Comparison of ENCODE assay signal across 29 cellular contexts in the genomic region with DNA sequence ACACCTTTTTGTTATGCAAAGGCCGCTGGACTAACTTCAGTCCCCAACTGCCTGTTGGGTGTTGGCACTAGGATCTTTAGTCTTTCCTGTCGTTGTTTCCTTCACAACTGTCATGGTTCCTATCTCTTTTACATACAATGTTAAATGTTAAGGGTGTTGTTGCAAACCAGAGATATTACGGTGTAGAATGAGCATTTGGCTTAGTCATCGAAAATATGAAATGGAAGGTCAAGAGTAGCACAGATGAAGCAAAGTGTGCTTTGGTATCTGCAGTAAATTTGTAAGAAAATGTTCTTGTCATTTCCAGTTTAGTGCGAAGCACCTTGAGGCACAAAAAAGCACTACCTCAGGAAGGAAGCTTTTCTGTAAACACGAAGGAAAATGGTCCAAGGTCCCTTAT.
"Had no signal": no experiment of that assay in that cellular context is flagged by ENCODE, and none has a peak within 500 bp of the region (broad histone marks: within the 10 kb centered on the region; RNA-seq: fewer than 3 reads in every experiment).

No MANE protein-coding gene starts in this region.

- H3K4me3 Mint-ChIP-seq: dendritic cell treated with granulocyte-macrophage colony-stimulating factor and Interleukin-4, amounts not matched to agents 40 ng/mL and 50 ng/mL, for 4 days; effector memory CD8-positive, alpha-beta T cell; endodermal cell had no signal

- DNase-seq: colonic mucosa; cortex of kidney; dermis blood vessel endothelial cell; dorsolateral prefrontal cortex; effector CD4-positive, alpha-beta T cell; effector CD8-positive, alpha-beta T cell; effector memory CD4-positive, alpha-beta T cell; effector memory CD8-positive, alpha-beta T cell; endodermal cell; erythroblast; esophagus squamous epithelium; foreskin fibroblast; foreskin keratinocyte; foreskin melanocyte; gastrocnemius medialis; glutamatergic neuron; head of caudate nucleus; heart left ventricle; heart right ventricle had no signal

- H3K27ac ChIP-seq: colonic mucosa, coronary artery, dorsolateral prefrontal cortex, epithelial cell of prostate, esophagus muscularis mucosa, esophagus squamous epithelium, foreskin keratinocyte, gastrocnemius medialis, gastroesophageal sphincter, heart left ventricle, heart right ventricle had no signal

- H3K36me3 ChIP-seq: colonic mucosa, esophagus muscularis mucosa, esophagus squamous epithelium, gastrocnemius medialis, gastroesophageal sphincter, heart left ventricle, heart right ventricle had no signal

- H3K4me3 ChIP-seq: colonic mucosa, coronary artery, dorsolateral prefrontal cortex, esophagus muscularis mucosa, esophagus squamous epithelium, gastrocnemius medialis, gastroesophageal sphincter, heart left ventricle, heart right ventricle had no signal

- ATAC-seq: effector memory CD8-positive, alpha-beta T cell; esophagus mucosa; foreskin keratinocyte; gastrocnemius medialis; gastroesophageal sphincter; heart left ventricle; heart right ventricle had no signal

- H3K9me3 Mint-ChIP-seq: endodermal cell had no signal

- H3K27me3 Mint-ChIP-seq: dendritic cell treated with granulocyte-macrophage colony-stimulating factor and Interleukin-4, amounts not matched to agents 40 ng/mL and 50 ng/mL, for 4 days; effector memory CD8-positive, alpha-beta T cell had no signal

- FAIRE-seq: colon, endometrium, endothelial cell of umbilical vein, frontal cortex had no signal

- H3K27ac Mint-ChIP-seq: dendritic cell treated with granulocyte-macrophage colony-stimulating factor and Interleukin-4, amounts not matched to agents 40 ng/mL and 50 ng/mL, for 4 days; effector memory CD8-positive, alpha-beta T cell; endodermal cell had no signal

- H3K4me1 ChIP-seq: colonic mucosa, esophagus muscularis mucosa, esophagus squamous epithelium, foreskin keratinocyte, gastrocnemius medialis, gastroesophageal sphincter, heart left ventricle, heart right ventricle had no signal

- H3K9me3 ChIP-seq: colonic mucosa, esophagus muscularis mucosa, gastrocnemius medialis, gastroesophageal sphincter, heart left ventricle had no signal

- H3K27me3 ChIP-seq: colonic mucosa, dorsolateral prefrontal cortex, esophagus muscularis mucosa, esophagus squamous epithelium, foreskin keratinocyte, gastrocnemius medialis, gastroesophageal sphincter, heart left ventricle, heart right ventricle had no signal
